Comparison of ENCODE assay signal across 22 cellular contexts in genomic region chr20:35360033-35360432, GRCh38. TPM values are rescaled to one million over a fixed set of nuclear protein-coding genes. Genes with fewer than 3 reads are reported as not detected.
DNase-seq lines count a peak whose midpoint lies in the region; FAIRE-seq and TF ChIP-seq lines count a peak whose summit lies in the region.
"Had no signal": no experiment of that assay in that cellular context is flagged by ENCODE, and none has a peak within 500 bp of the region (broad histone marks: within the 10 kb centered on the region; RNA-seq: fewer than 3 reads in every experiment).

No MANE protein-coding gene starts in this region.

- H2AFZ ChIP-seq in GM23248 (no peak overlapping the region), astrocyte (ENCODE audit: low read depth, low read length) (no peak overlapping the region), neural cell (ENCODE audit: low read depth, low read length) (no peak overlapping the region)

- H3K4me3 Mint-ChIP-seq in Caco-2 (ENCODE audit: unreplicated experiment) (no peak overlapping the region), astrocyte (ENCODE audit: unreplicated experiment) (no peak overlapping the region)
- H3K4me3 Mint-ChIP-seq: activated B cell treated with CpG ODN at 0.5 μM for 24 hours; dendritic cell treated with granulocyte-macrophage colony-stimulating factor and Interleukin-4, amounts not matched to agents 40 ng/mL and 50 ng/mL, for 4 days; memory B cell; natural killer cell; stimulated activated naive CD8-positive, alpha-beta T cell treated with anti-CD3 and anti-CD28 coated beads, Interleukin-15, amount 100 ng/mL, for 72 hours had no signal

- BruUV-seq in Caco-2 (replicated peaks; lab: Mats Ljungman, UMichigan), result no TSS peak

- CTCF ChIA-PET in Caco-2 (lab: Charles Lee), result interaction anchor here (0.9 to 1.2 kb wide), 2 partner anchors 37 to 53 kb away, joined by 3 read pairs; no protein-coding TSS in a partner anchor

- FAIRE-seq in astrocyte (lab: Jason Lieb, UNC), result no peak
- FAIRE-seq: HepG2, kidney had no signal

- TF ChIP-seq EP300 in neural cell (conservative IDR thresholded peaks at IDR 0.05; ENCODE audit: poor library complexity, severe bottlenecking), result no peak

- H3K9me3 Mint-ChIP-seq in Caco-2 (ENCODE audit: unreplicated experiment), result no peaks in the 10 kb centered on the region
- H3K9me3 Mint-ChIP-seq in astrocyte (ENCODE audit: unreplicated experiment), result no peaks in the 10 kb centered on the region
- H3K9me3 Mint-ChIP-seq: activated B cell treated with CpG ODN at 0.5 μM for 24 hours; dendritic cell treated with granulocyte-macrophage colony-stimulating factor and Interleukin-4, amounts not matched to agents 40 ng/mL and 50 ng/mL, for 4 days; memory B cell; natural killer cell; stimulated activated naive CD8-positive, alpha-beta T cell treated with anti-CD3 and anti-CD28 coated beads, Interleukin-15, amount 100 ng/mL, for 72 hours had no signal

- H3K79me2 ChIP-seq in GM23248 (ENCODE audit: insufficient read depth), result no peaks in the 10 kb centered on the region
- H3K79me2 ChIP-seq in astrocyte (ENCODE audit: insufficient read depth, low read length), result peaks cover 11% of the 10 kb centered on the region
- no peaks in the 10 kb centered on the region for H3K79me2 ChIP-seq in neural cell (replicated peaks; ENCODE audit: insufficient read depth, low read length)

- no peaks in the 10 kb centered on the region for H3K9me2 ChIP-seq in GM23248 (ENCODE audit: insufficient read depth)
- no peaks in the 10 kb centered on the region for H3K9me2 ChIP-seq in neural cell (ENCODE audit: insufficient read depth, low read length)

- in situ Hi-C loops in GM23248 (cut with MboI), result no loop called here

- H3K4me1 ChIP-seq in Caco-2, result peaks cover 4% of the 10 kb centered on the region; the same call in 1 of the 2 replicates
- H3K4me1 ChIP-seq in GM23248 (ENCODE audit: insufficient read depth), result 0 out of 2 replicates have a peak, but pooled peaks cover 5% of the 10 kb centered on the region
- peaks cover 10% of the 10 kb centered on the region for H3K4me1 ChIP-seq in astrocyte (ENCODE audit: insufficient read depth, low read length)
- peaks cover 0 to 9% (median 2%) of the 10 kb centered on the region in 4 donors for H3K4me1 ChIP-seq in Peyer's patch

- H3K9me3 ChIP-seq in Caco-2 (no peaks in the 10 kb centered on the region), GM23248 (ENCODE audit: low read depth) (no peaks in the 10 kb centered on the region), astrocyte (ENCODE audit: insufficient read depth, low read depth, low read length) (no peaks in the 10 kb centered on the region), neural cell (ENCODE audit: low read length) (no peaks in the 10 kb centered on the region), Peyer's patch (no peaks in the 10 kb centered on the region)
- H3K9me3 ChIP-seq: SJCRH30 had no signal

- POLR2A ChIA-PET in Caco-2 (lab: Charles Lee), result interaction anchor here (1.2 kb wide), 1 partner anchor 95 kb away, joined by 3 read pairs; the partner anchor contains the start of gene CEP250

- H3K4me3 ChIP-seq in Caco-2 (ENCODE audit: low read depth, low read length) (no peak overlapping the region), GM23248 (no peak overlapping the region), astrocyte (ENCODE audit: insufficient read depth, low read depth, low read length) (no peak overlapping the region), neural cell (ENCODE audit: low read length) (peak overlapping the region; percentile 2), Peyer's patch (no peak overlapping the region)
- H3K4me3 ChIP-seq: SJCRH30 had no signal

- no peaks in the 10 kb centered on the region for H4K20me1 ChIP-seq in GM23248 (ENCODE audit: insufficient read depth)
- peaks cover 3% of the 10 kb centered on the region for H4K20me1 ChIP-seq in astrocyte (ENCODE audit: insufficient read depth, low read length)
- H4K20me1 ChIP-seq in neural cell (ENCODE audit: insufficient read depth), result no peaks in the 10 kb centered on the region

- H3K4me2 ChIP-seq in GM23248 (ENCODE audit: unreplicated experiment), result no peak overlapping the region
- no peak overlapping the region for H3K4me2 ChIP-seq in astrocyte (ENCODE audit: low read length)
- H3K4me2 ChIP-seq in neural cell (ENCODE audit: low read length), result no peak overlapping the region

- H3K4me1 Mint-ChIP-seq in Caco-2 (ENCODE audit: low read depth, unreplicated experiment) (no peaks in the 10 kb centered on the region), astrocyte (ENCODE audit: low read depth, unreplicated experiment) (peaks cover 46% of the 10 kb centered on the region)
- H3K4me1 Mint-ChIP-seq: activated B cell treated with CpG ODN at 0.5 μM for 24 hours, memory B cell had no signal

- peaks cover 7% of the 10 kb centered on the region for H3K36me3 ChIP-seq in Caco-2 (ENCODE audit: control insufficient read depth, insufficient read depth, low read length)
- H3K36me3 ChIP-seq in GM23248 (ENCODE audit: low read depth), result peaks cover 15% of the 10 kb centered on the region; the same call in 1 of the 2 replicates
- peaks cover 15% of the 10 kb centered on the region for H3K36me3 ChIP-seq in astrocyte (ENCODE audit: insufficient read depth, low read length)
- H3K36me3 ChIP-seq in neural cell (ENCODE audit: insufficient read depth, low read length), result no peaks in the 10 kb centered on the region
- H3K36me3 ChIP-seq in Peyer's patch, result peaks cover 0 to 13% (median 0%) of the 10 kb centered on the region in 3 donors

- H3K27ac Mint-ChIP-seq in Caco-2 (ENCODE audit: unreplicated experiment) (peak overlapping the region; percentile 1), astrocyte (ENCODE audit: unreplicated experiment) (peak overlapping the region; percentile 42)
- H3K27ac Mint-ChIP-seq: activated B cell treated with CpG ODN at 0.5 μM for 24 hours; dendritic cell treated with granulocyte-macrophage colony-stimulating factor and Interleukin-4, amounts not matched to agents 40 ng/mL and 50 ng/mL, for 4 days; memory B cell had no signal

- TF ChIP-seq RAD21 in neural cell (conservative IDR thresholded peaks at IDR 0.05), result no peak

- H3K27me3 Mint-ChIP-seq in Caco-2 (ENCODE audit: insufficient read depth, unreplicated experiment) (no peaks in the 10 kb centered on the region), astrocyte (ENCODE audit: low read depth, unreplicated experiment) (no peaks in the 10 kb centered on the region)
- H3K27me3 Mint-ChIP-seq: activated B cell treated with CpG ODN at 0.5 μM for 24 hours; dendritic cell treated with granulocyte-macrophage colony-stimulating factor and Interleukin-4, amounts not matched to agents 40 ng/mL and 50 ng/mL, for 4 days; memory B cell; stimulated activated naive CD8-positive, alpha-beta T cell treated with anti-CD3 and anti-CD28 coated beads, Interleukin-15, amount 100 ng/mL, for 72 hours had no signal

- H3K9ac ChIP-seq in GM23248, result no peak overlapping the region
- no peak overlapping the region for H3K9ac ChIP-seq in astrocyte (ENCODE audit: low read length)
- H3K9ac ChIP-seq in neural cell (ENCODE audit: low read length), result peak overlapping the region; percentile 40

- TF ChIP-seq CTCF in Caco-2 (IDR thresholded peaks at IDR 0.05; ENCODE audit: insufficient read depth in 1 of 2, low read depth in 1 of 2, low read length in 1 of 2, severe bottlenecking in 1 of 2, unreplicated experiment in 1 of 2) (no peak), astrocyte (IDR thresholded peaks at IDR 0.05; ENCODE audit: insufficient read depth, low read depth, low read length) (no peak), neural cell (IDR thresholded peaks at IDR 0.05; ENCODE audit: poor library complexity, severe bottlenecking) (no peak), Peyer's patch (IDR thresholded peaks at IDR 0.05) (no peak)

- intact Hi-C loops in Caco-2 (cut with micrococcal nuclease; ENCODE audit: unreplicated experiment), result no loop called here

- no peaks in the 10 kb centered on the region for H3F3A ChIP-seq in GM23248 (ENCODE audit: insufficient read depth)
- no peaks in the 10 kb centered on the region for H3F3A ChIP-seq in neural cell (ENCODE audit: insufficient read depth, low read length, poor library complexity, severe bottlenecking)

- 81 to 87% methylated on average over 4 of the region's 4 CpGs for WGBS in GM23248 (ENCODE audit: low coverage in 1 of 2, low lambda C conversion rate in 2 of 2, missing lambda C conversion rate in 2 of 2), 2 experiments

- TF ChIP-seq POLR2A in Peyer's patch (IDR thresholded peaks at IDR 0.05), result no peak

- H3K27me3 ChIP-seq in Caco-2 (replicated peaks; ENCODE audit: control insufficient read depth, insufficient read depth, low read length) (no peaks in the 10 kb centered on the region), GM23248 (replicated peaks; ENCODE audit: insufficient read depth) (no peaks in the 10 kb centered on the region), astrocyte (ENCODE audit: insufficient read depth, low read length) (no peaks in the 10 kb centered on the region), neural cell (ENCODE audit: insufficient read depth, low read depth, low read length) (no peaks in the 10 kb centered on the region), Peyer's patch (no peaks in the 10 kb centered on the region)
- H3K27me3 ChIP-seq: SJCRH30 had no signal

- no peak overlapping the region for H3K27ac ChIP-seq in GM23248
- H3K27ac ChIP-seq in astrocyte (ENCODE audit: low read depth, low read length), result no peak overlapping the region
- peak overlapping the region; percentile 64 for H3K27ac ChIP-seq in neural cell (ENCODE audit: low read length)
- H3K27ac ChIP-seq in Peyer's patch, result no peak overlapping the region
- H3K27ac ChIP-seq: SJCRH30 had no signal

- DNase-seq in Caco-2 (no peak), GM23248 (peak; percentile 7), astrocyte (ENCODE audit: low read depth) (no peak), NCI-H526 treated with DMSO at 0.1 percent for 48 hours (lab: John Stamatoyannopoulos, UW) (no peak), Peyer's patch (no peak)
- no peak for DNase-seq in NK-92 treated with Interleukin-12 subunit alpha and Interleukin-12 subunit beta, amount 100 ng/mL, for 24 hours (lab: John Stamatoyannopoulos, UW)
- DNase-seq in activated effector memory CD4-positive, alpha-beta T cell treated with Interleukin-2 at 50 U/mL for 16 hours, result no peak
- DNase-seq: activated B cell treated with CpG ODN at 0.5 μM for 24 hours; activated T-cell treated with anti-CD3 and anti-CD28 coated beads, Interleukin-2, amount 50 U/mL, for 48 hours; foreskin fibroblast; kidney; MM.1S; natural killer cell; NCI-H2081; NCI-H524; SJCRH30; stimulated activated naive CD8-positive, alpha-beta T cell treated with anti-CD3 and anti-CD28 coated beads, Interleukin-15, amount 100 ng/mL, for 72 hours; T-helper 2 cell had no signal

- H3K36me3 Mint-ChIP-seq in Caco-2 (ENCODE audit: insufficient read depth, unreplicated experiment), result peaks cover 56% of the 10 kb centered on the region
- peaks cover 10% of the 10 kb centered on the region for H3K36me3 Mint-ChIP-seq in astrocyte (ENCODE audit: low read depth, unreplicated experiment)
- H3K36me3 Mint-ChIP-seq: natural killer cell had no signal

TF ChIP-seq in neural cell, 6 proteins besides CTCF, POLR2A, EP300 and RAD21 (continues in another document):
- no peak for TF ChIP-seq MXI1 (conservative IDR thresholded peaks at IDR 0.05; ENCODE audit: poor library complexity, severe bottlenecking)

RNA-seq across cellular contexts. Expression of gene UQCC1, which starts 51.7 kb away (rescaled TPM):
- total RNA-seq in Caco-2 (2022), result 91.9 and 96.9 TPM in 2 replicates
- 22.3 and 34.9 TPM in 2 replicates for total RNA-seq in GM23248 (2014; rRNA removed; shearing (Covaris generic))
- polyA plus RNA-seq in GM23248 (2016; fragmentation: Nextera tagmentation; extraction: Ambion mirVana), result 23.0 and 23.6 TPM in 2 replicates
- 44.5 and 49.0 TPM in 2 replicates for total RNA-seq in astrocyte
- polyA plus RNA-seq in neural cell, result 33.2 and 33.7 TPM in 2 replicates
- 39.7 and 46.8 TPM in 2 replicates for polyA minus RNA-seq in neural cell
- total RNA-seq in Peyer's patch, result 10 to 100 TPM; 35.5 to 98.2 (median 37.8) TPM
